11 cellular contexts compared by ENCODE assay signal in the genomic region with DNA sequence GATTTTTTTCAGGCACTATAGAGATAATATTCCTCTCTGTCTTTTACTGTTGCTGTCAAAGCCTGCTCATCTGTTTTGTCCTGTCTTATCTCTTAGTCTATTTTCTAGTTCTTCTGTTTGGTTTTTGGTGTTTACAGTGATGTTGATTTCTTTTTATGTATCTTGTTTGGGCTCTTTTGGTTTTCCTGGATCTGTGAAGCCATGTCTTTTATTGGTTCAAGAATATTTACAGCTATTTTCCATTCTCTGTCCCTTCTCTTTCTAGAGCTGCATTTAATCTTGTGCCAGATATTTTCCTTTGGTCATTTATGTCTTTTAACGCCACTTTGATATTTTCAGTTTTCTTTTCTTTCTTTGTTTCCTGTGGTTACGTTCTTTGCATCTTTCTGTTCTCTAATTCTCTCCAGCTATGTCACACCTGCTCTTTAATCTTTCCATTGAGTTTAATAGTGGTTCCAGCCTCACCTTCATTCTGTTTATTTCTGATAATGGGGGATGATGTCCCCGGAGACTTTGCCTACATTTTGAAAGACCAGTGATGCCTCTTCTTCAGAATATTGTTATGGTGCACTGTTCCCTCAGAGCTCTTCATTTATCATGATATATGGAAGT. TPM values are rescaled to one million over a fixed set of nuclear protein-coding genes. Genes with fewer than 3 reads are reported as not detected.
DNase-seq lines count a peak whose midpoint lies in the region; ATAC-seq, FAIRE-seq and TF ChIP-seq lines count a peak whose summit lies in the region.
"Had no signal": no experiment of that assay in that cellular context is flagged by ENCODE, and none has a peak within 500 bp of the region (broad histone marks: within the 10 kb centered on the region; RNA-seq: fewer than 3 reads in every experiment).

No MANE protein-coding gene starts in this region.

- H3K4me3 ChIP-seq in K562 (no peak overlapping the region), psoas muscle (no peak overlapping the region)
- H3K4me3 ChIP-seq: thyroid gland had no signal

- TF ChIP-seq CTCF in K562 (IDR thresholded peaks at IDR 0.05 in 2 of 3, conservative IDR thresholded peaks at IDR 0.05 in 1 of 3; ENCODE audit: insufficient read depth in 2 of 3, low read depth in 1 of 3, low read length in 3 of 3) = no peak
- TF ChIP-seq CTCF in psoas muscle (IDR thresholded peaks at IDR 0.05) = no peak
- no peak for TF ChIP-seq CTCF in osteocyte (IDR thresholded peaks at IDR 0.05)

- H3K9ac ChIP-seq in K562 (ENCODE audit: insufficient read depth in 1 of 2, low read depth in 2 of 2, low read length in 2 of 2) = no peak overlapping the region

- intact Hi-C loops in K562 (cut with micrococcal nuclease) (no loop called here), psoas muscle (cut with DNase I) (no loop called here)

- no peaks in the 10 kb centered on the region for H3K9me1 ChIP-seq in K562 (ENCODE audit: control insufficient read depth, insufficient read depth, low read length)

- H3K4me1 ChIP-seq in K562 (replicated peaks in 1 of 2; ENCODE audit: control insufficient read depth in 2 of 2, insufficient read depth in 2 of 2, low read length in 2 of 2) = no peaks in the 10 kb centered on the region
- H3K4me1 ChIP-seq in psoas muscle = no peaks in the 10 kb centered on the region
- H3K4me1 ChIP-seq: thyroid gland had no signal

- no peaks in the 10 kb centered on the region for H3K27me3 ChIP-seq in K562 (ENCODE audit: control insufficient read depth in 2 of 2, insufficient read depth in 2 of 2, low read length in 2 of 2)
- no peaks in the 10 kb centered on the region for H3K27me3 ChIP-seq in psoas muscle (ENCODE audit: insufficient read depth in 3 of 3, low read length in 2 of 3)
- H3K27me3 ChIP-seq: thyroid gland had no signal

- TF ChIP-seq EP300 in K562 (IDR thresholded peaks at IDR 0.05; ENCODE audit: low read length) = no peak

- no peak for TF ChIP-seq RAD21 in K562 (CRISPR knock-in tag; conservative IDR thresholded peaks at IDR 0.05 in 1 of 2, IDR thresholded peaks at IDR 0.05 in 1 of 2)

- no peak overlapping the region for H3K4me3 Mint-ChIP-seq in osteocyte (ENCODE audit: unreplicated experiment)

- peaks cover 61% of the 10 kb centered on the region for H3K36me3 Mint-ChIP-seq in osteocyte (ENCODE audit: unreplicated experiment)

- POLR2A ChIA-PET in K562 (lab: Yijun Ruan, JAX) = interaction anchor here (0.9 to 1.9 kb wide), 3 partner anchors 13 to 31 kb away, joined by 3 to 5 read pairs (median 4); no protein-coding TSS in a partner anchor

- DNase-seq in GM12891 (ENCODE audit: insufficient read length, low spot score) = no peak
- DNase-seq in K562 (ENCODE audit: extremely low read depth in 1 of 4, low spot score in 3 of 4) = no peak
- no peak for DNase-seq in psoas muscle
- DNase-seq in osteocyte (ENCODE audit: extremely low spot score, unreplicated experiment) = no peak
- DNase-seq in superior temporal gyrus (ENCODE audit: extremely low spot score) = no peak
- DNase-seq in stimulated activated CD4-positive, alpha-beta T cell treated with anti-CD3 and anti-CD28 coated beads, Interleukin-2, amount 100 ng/mL, for 48 hours = no peak
- DNase-seq: NCI-H748 treated with DMSO at 0.1 percent for 48 hours, posterior cingulate gyrus, thyroid gland had no signal

- in situ Hi-C loops in K562 (cut with MboI) = no loop called here

- H2AFZ ChIP-seq in K562 (ENCODE audit: low read depth, low read length) = no peak overlapping the region

- peaks cover 21% of the 10 kb centered on the region for H3K9me3 Mint-ChIP-seq in osteocyte (ENCODE audit: unreplicated experiment)

- H4K20me1 ChIP-seq in K562 (replicated peaks; ENCODE audit: control insufficient read depth, insufficient read depth, low read length) = no peaks in the 10 kb centered on the region

- 96% methylated on average over 3 of the region's 3 CpGs for WGBS in K562 (ENCODE audit: insufficient coverage, low coverage, missing lambda C conversion rate)
- WGBS in psoas muscle, 3 donors = 92 to 99% (median 94%) methylated on average over 3 of the region's 3 CpGs

- CTCF ChIA-PET in K562 (lab: Yijun Ruan, JAX; ENCODE audit: low intra/inter-chr PET ratio) = no interaction called here

- H3K27ac Mint-ChIP-seq in osteocyte (ENCODE audit: unreplicated experiment) = no peak overlapping the region

- H3K27ac ChIP-seq in K562 (ENCODE audit: extremely low read depth, low read depth, low read length) (no peak overlapping the region), psoas muscle (no peak overlapping the region)
- H3K27ac ChIP-seq: thyroid gland had no signal

- TF ChIP-seq POLR2A in GM12891 (IDR thresholded peaks at IDR 0.05; ENCODE audit: low read depth, low read length) (no peak), K562 (conservative IDR thresholded peaks at IDR 0.05) (no peak)

- BruUV-seq in K562 (replicated peaks; lab: Mats Ljungman, UMichigan) = no TSS peak

- peaks cover 87% of the 10 kb centered on the region for H3K36me3 ChIP-seq in K562 (ENCODE audit: control insufficient read depth, insufficient read depth, low read length)
- peaks cover 0 to 48% of the 10 kb centered on the region in 2 donors for H3K36me3 ChIP-seq in psoas muscle (ENCODE audit: insufficient read depth in 1 of 2, low read depth in 1 of 2)
- H3K36me3 ChIP-seq: thyroid gland had no signal

- peaks cover 8% of the 10 kb centered on the region for H3K4me1 Mint-ChIP-seq in osteocyte (ENCODE audit: unreplicated experiment)

- peak; percentile 79 for ATAC-seq in GM19372 (IDR thresholded peaks at IDR 0.05; ENCODE audit: low read depth, unreplicated experiment)
- peak; percentile 71 for ATAC-seq in HG03280 (IDR thresholded peaks at IDR 0.05; ENCODE audit: unreplicated experiment)
- no peak for ATAC-seq in K562
- ATAC-seq in psoas muscle = no peak

- H3K9me3 ChIP-seq in K562 (replicated peaks; ENCODE audit: control insufficient read depth, insufficient read depth, low read depth, low read length) = peaks cover 2% of the 10 kb centered on the region
- peaks cover 9% of the 10 kb centered on the region for H3K9me3 ChIP-seq in psoas muscle
- H3K9me3 ChIP-seq: thyroid gland had no signal

- peaks cover 66% of the 10 kb centered on the region for H3K79me2 ChIP-seq in K562 (ENCODE audit: control insufficient read depth, insufficient read depth, low read length)

- no peak overlapping the region for H3K4me2 ChIP-seq in K562 (ENCODE audit: insufficient read depth, low read length)

- FAIRE-seq in GM12891 (lab: Jason Lieb, UNC) (peak; percentile 33), K562 (lab: Jason Lieb, UNC) (no peak)

- no peaks in the 10 kb centered on the region for H3K27me3 Mint-ChIP-seq in osteocyte (ENCODE audit: unreplicated experiment)

TF ChIP-seq in GM12891, 5 proteins besides CTCF, POLR2A, EP300 and RAD21:
- TF ChIP-seq POLR2AphosphoS5 (IDR thresholded peaks at IDR 0.05; ENCODE audit: low read depth, low read length) (no peak), SPI1 (IDR thresholded peaks at IDR 0.05; ENCODE audit: low read depth, low read length) (peak; percentile 63), TAF1 (IDR thresholded peaks at IDR 0.05; ENCODE audit: low read depth, low read length) (no peak)

TF ChIP-seq in K562, 482 proteins besides CTCF, POLR2A, EP300 and RAD21:
- TF ChIP-seq ZKSCAN1 (IDR thresholded peaks at IDR 0.05; ENCODE audit: low read depth, low read length) (no peak), ZKSCAN3 (CRISPR knock-in tag; IDR thresholded peaks at IDR 0.05) (no peak), MEIS2 (IDR thresholded peaks at IDR 0.05; ENCODE audit: partially characterized antibody) (no peak), MYBL2 (IDR thresholded peaks at IDR 0.05; ENCODE audit: low read depth) (no peak), MYBL2 (CRISPR knock-in tag; IDR thresholded peaks at IDR 0.05; ENCODE audit: borderline replicate concordance) (no peak), BCL6 (CRISPR knock-in tag; IDR thresholded peaks at IDR 0.05) (no peak), SUPT5H (IDR thresholded peaks at IDR 0.05) (0 out of 2 replicates have a peak, but pooled peaks have one; percentile 12), SETDB1 (IDR thresholded peaks at IDR 0.05; ENCODE audit: low read length) (no peak), ZNF3 (CRISPR knock-in tag; IDR thresholded peaks at IDR 0.05) (no peak)

RNA-seq across cellular contexts. Expression of a gene that starts 32.0 kb away (rescaled TPM):
- 24.2 TPM for polyA plus RNA-seq in GM12891 (2012; ENCODE audit: low read depth, missing spikeins)
- 142 and 837 TPM in 2 replicates for total RNA-seq in K562 (2011; cell fraction: chromatin; rRNA removed; ENCODE audit: low replicate concordance)
- total RNA-seq in K562 (2011; cell fraction: nucleolus; rRNA removed) = 44.9 and 97.0 TPM in 2 replicates
- 201 and 257 TPM in 2 replicates for total RNA-seq in K562 (2011; cell fraction: nucleoplasm; rRNA removed)
- total RNA-seq in K562 (2014; rRNA removed) = 68.5 and 83.0 TPM in 2 replicates
- 119 and 130 TPM in 2 replicates for total RNA-seq in K562 (2014; rRNA removed; fragmentation: Illumina TruSeq; extraction: Trizol)
- total RNA-seq in K562 (2015; rRNA removed; fragmentation: Illumina TruSeq; extraction: Trizol) = 131 and 144 TPM in 2 replicates
- total RNA-seq in K562 (2021) = 65.2 and 71.1 TPM in 2 replicates
- polyA plus RNA-seq in K562 (2011; rRNA removed) = 71.4 and 72.7 TPM in 2 replicates
- 8.8 and 31.4 TPM in 2 replicates for polyA plus RNA-seq in K562 (2011; cell fraction: cytosol; rRNA removed)
- polyA plus RNA-seq in K562 (2011; cell fraction: nucleus; rRNA removed) = 72.9 and 143 TPM in 2 replicates
- polyA plus RNA-seq in K562 (2012) = 31.5 and 37.2 TPM in 2 replicates
- 64.4 and 76.4 TPM in 2 replicates for polyA plus RNA-seq in K562 (2014; fragmentation: Illumina TruSeq; extraction: Trizol)
- 1 to 10 TPM; 6.3 to 6.6 TPM for polyA plus RNA-seq in K562 (2014; fragmentation: Nextera tagmentation; extraction: Ambion mirVana)
- 48.5 and 58.2 TPM in 2 replicates for polyA plus RNA-seq in K562 (2014; rRNA removed)
- polyA minus RNA-seq in K562 (2011; rRNA and poly(A)+ RNA removed) = 235 and 351 TPM in 2 replicates
- polyA minus RNA-seq in K562 (2011; cell fraction: cytosol; rRNA and poly(A)+ RNA removed) = 91.7 and 120 TPM in 2 replicates
- 163 and 443 TPM in 2 replicates for polyA minus RNA-seq in K562 (2011; cell fraction: nucleus; rRNA and poly(A)+ RNA removed)
- 10 to 100 TPM; 20.3 to 23.0 (median 21.6) TPM for total RNA-seq in psoas muscle
- polyA plus RNA-seq in psoas muscle = 10 to 100 TPM in 1 of 3 donors, 1 to 10 TPM in 2; 6.2 to 11.6 (median 7.5) TPM
- 55.8 and 58.1 TPM in 2 replicates for total RNA-seq in osteocyte

Comparison
In these comparisons a context has a peak if more than half of its experiments do, and no peak if none do; other contexts are left out.
1. ATAC-seq: peak in GM19372 (single experiment) and HG03280 (single experiment); none in K562 (single experiment) and psoas muscle (0 of 4).